Comparison of ENCODE assay signal across 6 cellular contexts in the genomic region with DNA sequence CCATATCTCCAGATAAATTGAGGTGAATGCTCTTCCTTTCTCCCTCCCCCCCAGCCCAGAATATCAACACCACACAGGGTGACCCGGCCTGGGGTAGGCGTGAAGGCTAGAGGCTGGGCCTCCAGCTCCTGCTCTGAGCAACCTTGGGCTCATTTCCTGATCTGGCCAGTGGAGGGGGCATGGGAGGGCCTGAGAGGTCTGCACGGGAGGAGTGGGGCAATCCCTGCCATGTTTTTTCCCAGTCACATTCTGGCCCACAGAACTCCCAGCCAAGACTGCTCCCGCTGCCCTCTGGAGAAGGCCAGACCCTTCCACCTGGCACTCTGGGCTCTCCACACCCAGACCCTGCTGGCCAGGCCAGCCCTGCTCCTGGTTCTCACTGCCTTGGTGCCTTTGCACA. TPM values are rescaled to one million over a fixed set of nuclear protein-coding genes. Genes with fewer than 3 reads are reported as not detected.
DNase-seq lines count a peak whose midpoint lies in the region; ATAC-seq and TF ChIP-seq lines count a peak whose summit lies in the region.

No MANE protein-coding gene starts in this region.

- peaks cover 4% of the 10 kb centered on the region for H3K4me1 Mint-ChIP-seq in T-helper 2 cell treated with Interferon-gamma antibody and Interleukin-4, amounts not matched to agents 5 μg/mL and 100 μg/mL, for 36 hours (ENCODE audit: low read depth)

- DNase-seq in GM12864 (ENCODE audit: low read depth) = no peak
- DNase-seq in NOMO-1 treated with DMSO at 0.1 percent for 48 hours (lab: John Stamatoyannopoulos, UW; ENCODE audit: unreplicated experiment) = peak; percentile 14
- no peak for DNase-seq in kidney epithelial cell (ENCODE audit: low read depth)
- no peak for DNase-seq in T-helper 2 cell treated with Interferon-gamma antibody and Interleukin-4, amounts not matched to agents 5 μg/mL and 100 μg/mL, for 36 hours (ENCODE audit: low spot score)

- no peaks in the 10 kb centered on the region for H3K36me3 ChIP-seq in kidney epithelial cell (ENCODE audit: control insufficient read depth, insufficient read depth, low read length)

- TF ChIP-seq CTCF in GM12864 (IDR thresholded peaks at IDR 0.05; ENCODE audit: low read depth, low read length, missing control alignments) = peak; percentile 29
- peak; percentile 33 for TF ChIP-seq CTCF in kidney epithelial cell (IDR thresholded peaks at IDR 0.05; ENCODE audit: insufficient read depth, low read length, poor library complexity, severe bottlenecking)

- H3K27me3 Mint-ChIP-seq in T-helper 2 cell treated with Interferon-gamma antibody and Interleukin-4, amounts not matched to agents 5 μg/mL and 100 μg/mL, for 36 hours (ENCODE audit: low read depth) = no peaks in the 10 kb centered on the region

- no peaks in the 10 kb centered on the region for H3K36me3 Mint-ChIP-seq in T-helper 2 cell treated with Interferon-gamma antibody and Interleukin-4, amounts not matched to agents 5 μg/mL and 100 μg/mL, for 36 hours (ENCODE audit: low read depth)

- H3K4me3 ChIP-seq in GM12864 (ENCODE audit: low read depth, low read length) (no peak overlapping the region), kidney epithelial cell (ENCODE audit: low read depth, low read length) (no peak overlapping the region)

- ATAC-seq in GM21526 (IDR thresholded peaks at IDR 0.05; ENCODE audit: low FRiP score, unreplicated experiment) (no peak), GM21576 (IDR thresholded peaks at IDR 0.05; ENCODE audit: unreplicated experiment) (no peak)

- H3K27ac Mint-ChIP-seq in T-helper 2 cell treated with Interferon-gamma antibody and Interleukin-4, amounts not matched to agents 5 μg/mL and 100 μg/mL, for 36 hours = no peak overlapping the region

- H3K9me3 Mint-ChIP-seq in T-helper 2 cell treated with Interferon-gamma antibody and Interleukin-4, amounts not matched to agents 5 μg/mL and 100 μg/mL, for 36 hours = no peaks in the 10 kb centered on the region

- no peak overlapping the region for H3K4me3 Mint-ChIP-seq in T-helper 2 cell treated with Interferon-gamma antibody and Interleukin-4, amounts not matched to agents 5 μg/mL and 100 μg/mL, for 36 hours

- H3K27me3 ChIP-seq in kidney epithelial cell (ENCODE audit: control insufficient read depth, insufficient read depth, low read length) = peaks cover 8% of the 10 kb centered on the region

RNA-seq across cellular contexts. Expression of gene CLDN19, which starts 3.9 kb away (rescaled TPM):
- total RNA-seq in kidney epithelial cell = 0.08 and 2.5 TPM in 2 replicates

RNA-seq across cellular contexts. Expression of gene P3H1, which starts 30.7 kb away (rescaled TPM):
- total RNA-seq in kidney epithelial cell = 51.7 and 61.5 TPM in 2 replicates

RNA-seq across cellular contexts. Expression of gene C1orf50, which starts 30.9 kb away (rescaled TPM):
- total RNA-seq in kidney epithelial cell = 2.9 and 4.6 TPM in 2 replicates

RNA-seq across cellular contexts. Expression of gene TMEM269, which starts 48.6 kb away (rescaled TPM):
- total RNA-seq in kidney epithelial cell = 0.04 and 0.27 TPM in 2 replicates

RNA-seq across cellular contexts. Expression of gene YBX1, which starts 53.9 kb away (rescaled TPM):
- 894 and 938 TPM in 2 replicates for total RNA-seq in kidney epithelial cell
